In the genomic region with DNA sequence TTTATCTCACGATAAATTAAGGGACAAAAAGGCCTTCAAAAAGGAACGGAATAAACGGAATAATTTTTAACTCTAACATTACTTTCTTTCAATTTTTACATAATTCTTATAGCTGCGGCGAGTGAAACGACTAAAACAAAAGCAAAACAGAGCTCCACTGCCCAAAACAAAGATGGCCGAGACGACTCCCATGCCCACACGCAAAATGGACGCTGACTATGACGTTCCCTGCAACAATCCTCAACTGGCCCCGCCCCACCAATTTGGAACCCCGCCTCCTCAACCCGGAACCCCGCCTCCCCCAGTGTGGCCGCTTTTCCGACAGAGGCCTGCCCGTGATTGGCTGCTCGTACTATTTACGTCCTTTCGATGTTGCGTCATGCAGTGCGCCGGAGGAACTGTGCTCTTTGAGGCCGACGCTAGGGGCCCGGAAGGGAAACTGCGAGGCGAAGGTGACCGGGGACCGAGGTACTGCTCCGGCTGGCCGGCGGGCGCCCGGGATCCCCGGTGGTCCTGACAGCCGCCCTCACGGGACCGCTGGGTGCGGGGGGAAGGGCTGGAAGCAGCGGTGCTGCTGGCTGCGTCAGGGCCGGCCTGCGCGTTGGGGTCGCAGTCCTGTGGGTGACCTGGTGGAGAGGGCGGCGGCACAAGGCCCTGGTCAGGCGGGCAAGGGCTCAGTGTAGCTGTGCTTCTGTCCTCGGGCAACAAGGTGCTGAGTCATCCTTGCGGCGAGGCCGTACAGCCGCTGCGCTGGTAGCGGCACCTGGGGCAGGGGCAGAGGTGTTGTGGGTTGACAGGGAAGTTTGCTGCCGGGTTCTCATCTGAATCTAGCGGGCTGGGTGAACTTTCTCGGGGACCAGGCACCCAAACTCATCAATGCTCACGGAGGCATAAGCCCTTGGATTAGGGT, we compare ENCODE assay signal across 8 cellular contexts. TPM values are rescaled to one million over a fixed set of nuclear protein-coding genes. Genes with fewer than 3 reads are reported as not detected.
A peak's percentile ranks its signal among the peaks of the same experiment; 100 is the strongest.
DNase-seq lines count a peak whose midpoint lies in the region; ATAC-seq, FAIRE-seq and TF ChIP-seq lines count a peak whose summit lies in the region.

A gene with protein sequence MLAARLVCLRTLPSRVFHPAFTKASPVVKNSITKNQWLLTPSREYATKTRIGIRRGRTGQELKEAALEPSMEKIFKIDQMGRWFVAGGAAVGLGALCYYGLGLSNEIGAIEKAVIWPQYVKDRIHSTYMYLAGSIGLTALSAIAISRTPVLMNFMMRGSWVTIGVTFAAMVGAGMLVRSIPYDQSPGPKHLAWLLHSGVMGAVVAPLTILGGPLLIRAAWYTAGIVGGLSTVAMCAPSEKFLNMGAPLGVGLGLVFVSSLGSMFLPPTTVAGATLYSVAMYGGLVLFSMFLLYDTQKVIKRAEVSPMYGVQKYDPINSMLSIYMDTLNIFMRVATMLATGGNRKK (plus strand): TSS at position 384 of the 910 bp plus-strand sequence. CDS start 1,992 bp downstream, outside the sequence.

- in situ Hi-C loops in ACHN (cut with HindIII; ENCODE audit: low pct_ligation_motif_present, low pct_unique_long_range_greater_than_20kb, low sequenced_read_pairs) = no loop called here

- peak; percentile 99 for ATAC-seq in GM18868 (IDR thresholded peaks at IDR 0.05; ENCODE audit: unreplicated experiment)
- peak; percentile 99 for ATAC-seq in HG03135 (IDR thresholded peaks at IDR 0.05; ENCODE audit: unreplicated experiment)

- WGBS in smooth muscle cell (ENCODE audit: low lambda C conversion rate) = 2% methylated on average over 52 of the region's 61 CpGs

- TF ChIP-seq CTCF in WERI-Rb-1 (IDR thresholded peaks at IDR 0.05; ENCODE audit: low read depth, low read length) (peak; percentile 41), bronchial epithelial cell (IDR thresholded peaks at IDR 0.05; ENCODE audit: insufficient read depth, low read length, severe bottlenecking) (peak; percentile 58), smooth muscle cell (IDR thresholded peaks at IDR 0.05; ENCODE audit: borderline replicate concordance, insufficient read depth, poor library complexity, severe bottlenecking) (peak; percentile 23)

- H4K20me1 ChIP-seq in smooth muscle cell (ENCODE audit: low read depth) = no peaks in the 10 kb centered on the region

- FAIRE-seq in bronchial epithelial cell (lab: Jason Lieb, UNC) = peak; percentile 62

- H3K4me1 ChIP-seq in smooth muscle cell (ENCODE audit: low read depth) = peaks cover 12% of the 10 kb centered on the region

- peaks cover 31% of the 10 kb centered on the region for H3K36me3 ChIP-seq in WERI-Rb-1
- peaks cover 5% of the 10 kb centered on the region for H3K36me3 ChIP-seq in bronchial epithelial cell (ENCODE audit: control insufficient read depth, insufficient read depth, low read length)
- H3K36me3 ChIP-seq in smooth muscle cell (ENCODE audit: low read depth) = peaks cover 18% of the 10 kb centered on the region

- H3K9me3 ChIP-seq in WERI-Rb-1 (ENCODE audit: severe bottlenecking) (no peaks in the 10 kb centered on the region), smooth muscle cell (replicated peaks; ENCODE audit: low read depth) (no peaks in the 10 kb centered on the region)

- DNase-seq in ACHN (peak; percentile 99), NCI-H2196 treated with DMSO at 0.1 percent for 48 hours (lab: John Stamatoyannopoulos, UW; ENCODE audit: unreplicated experiment) (peak; percentile 84), WERI-Rb-1 (peak; percentile 99), bronchial epithelial cell (ENCODE audit: low read depth) (peak; percentile 93), iPS-NIHi11 (ENCODE audit: low spot score) (peak; percentile 96), smooth muscle cell (lab: John Stamatoyannopoulos, UW; ENCODE audit: unreplicated experiment) (peak; percentile 96)

- H3K79me2 ChIP-seq in smooth muscle cell (ENCODE audit: low read depth) = peaks cover 30% of the 10 kb centered on the region

- H3K4me3 ChIP-seq in WERI-Rb-1 (ENCODE audit: low read depth, low read length) = peak within 1 kb of the TSS; percentile 73
- peak within 1 kb of the TSS; percentile 80 for H3K4me3 ChIP-seq in bronchial epithelial cell (ENCODE audit: low read depth, low read length)
- H3K4me3 ChIP-seq in smooth muscle cell = peak within 1 kb of the TSS; percentile 84

- peak within 1 kb of the TSS; percentile 99 for H3K9ac ChIP-seq in smooth muscle cell (ENCODE audit: low read depth)

- H3F3A ChIP-seq in smooth muscle cell (ENCODE audit: low read depth) = no peaks in the 10 kb centered on the region

- H3K27me3 ChIP-seq in WERI-Rb-1 (ENCODE audit: insufficient read depth, low read depth, severe bottlenecking) = no peaks in the 10 kb centered on the region
- H3K27me3 ChIP-seq in bronchial epithelial cell (ENCODE audit: control insufficient read depth, insufficient read depth, low read length) = no peaks in the 10 kb centered on the region
- no peaks in the 10 kb centered on the region for H3K27me3 ChIP-seq in smooth muscle cell (ENCODE audit: low read depth)

- peak within 1 kb of the TSS; percentile 78 for H3K27ac ChIP-seq in WERI-Rb-1
- H3K27ac ChIP-seq in smooth muscle cell (ENCODE audit: low read depth) = peak within 1 kb of the TSS; percentile 97

- H3K4me2 ChIP-seq in smooth muscle cell = peak within 1 kb of the TSS; percentile 92

- peak within 1 kb of the TSS; percentile 100 for H2AFZ ChIP-seq in smooth muscle cell (ENCODE audit: low read depth)

RNA-seq across cellular contexts. Expression of the gene that starts here (rescaled TPM):
- total RNA-seq in bronchial epithelial cell (415 and 431 TPM in 2 replicates), smooth muscle cell (160 and 171 TPM in 2 replicates)
- polyA plus RNA-seq in smooth muscle cell = 147 and 160 TPM in 2 replicates

Comparison
In these comparisons a context has a peak if more than half of its experiments do, and no peak if none do; other contexts are left out.
1. Peak in every context shown above with its lines: DNase-seq, ATAC-seq, H3K4me3 ChIP-seq and H3K27ac ChIP-seq.